ENCODE assay signal across 1 cellular context in genomic region chr17:41962768-41963434, GRCh38.
TF ChIP-seq lines count a peak whose summit lies in the region.

No MANE protein-coding gene starts in this region.

TF ChIP-seq in H1, 55 proteins besides CTCF, POLR2A, EP300 and RAD21:
- TF ChIP-seq SIN3A (conservative IDR thresholded peaks at IDR 0.05 in 1 of 2, IDR thresholded peaks at IDR 0.05 in 1 of 2; ENCODE audit: low read depth in 1 of 2, low read length in 2 of 2), result peak in 1 of 2 experiments; percentile 76; a peak in 1 of 4 replicates
- 0 out of 2 replicates have a peak, but pooled peaks have one; percentile 17 for TF ChIP-seq CHD2 (IDR thresholded peaks at IDR 0.05; ENCODE audit: low read length)
- no peak for TF ChIP-seq TAF1 (IDR thresholded peaks at IDR 0.05; ENCODE audit: low read depth, low read length)
- no peak for TF ChIP-seq KDM1A (IDR thresholded peaks at IDR 0.05; ENCODE audit: borderline replicate concordance, low read length)
TF ChIP-seq in H1: peak in this region for 2.
